In genomic region chr18:35972197-35973000, GRCh38 we compare ENCODE assay signal across 8 cellular contexts.
DNase-seq lines count a peak whose midpoint lies in the region; ATAC-seq and TF ChIP-seq lines count a peak whose summit lies in the region.

TSS of gene RMP24 (plus strand) at chr18:35972679.

- ATAC-seq in GM21619 (IDR thresholded peaks at IDR 0.05; ENCODE audit: unreplicated experiment) (peak; percentile 88), esophagus mucosa (peak; percentile 96)

- no peaks in the 10 kb centered on the region for H3K27me3 ChIP-seq in muscle layer of colon (ENCODE audit: control insufficient read depth in 1 of 2, insufficient read depth in 2 of 2, low read length in 2 of 2)

- peaks cover 19% of the 10 kb centered on the region for H3K36me3 ChIP-seq in muscle layer of colon (ENCODE audit: insufficient read depth, low read length)

- H3K4me1 Mint-ChIP-seq in activated T-cell treated with anti-CD3 and anti-CD28 coated beads, Interleukin-2, amount 50 U/mL, for 24 hours (ENCODE audit: low read depth): peaks cover 58% of the 10 kb centered on the region

- no peaks in the 10 kb centered on the region for H3K27me3 Mint-ChIP-seq in activated T-cell treated with anti-CD3 and anti-CD28 coated beads, Interleukin-2, amount 50 U/mL, for 24 hours

- DNase-seq in DMS153 treated with DMSO at 0.1 percent for 48 hours (lab: John Stamatoyannopoulos, UW; ENCODE audit: unreplicated experiment): peak; percentile 88
- DNase-seq in OCI-M2 (lab: John Stamatoyannopoulos, UW; ENCODE audit: unreplicated experiment): peak; percentile 66
- DNase-seq in activated T-cell treated with anti-CD3 and anti-CD28 coated beads, Interleukin-2, amount 50 U/mL, for 24 hours: peak; percentile 94
- peak; percentile 89 to 90 for DNase-seq in stimulated activated CD8-positive, alpha-beta memory T cell treated with anti-CD3 and anti-CD28 coated beads, Interleukin-7, amount 100 ng/mL, for 1 hour (ENCODE audit: low read depth in 2 of 2)

- H3K9me3 ChIP-seq in muscle layer of colon (ENCODE audit: low read length): no peaks in the 10 kb centered on the region

- TF ChIP-seq EP300 in Ishikawa (IDR thresholded peaks at IDR 0.05; ENCODE audit: borderline replicate concordance): no peak

- peak within 1 kb of the TSS; percentile 94 for H3K27ac Mint-ChIP-seq in activated T-cell treated with anti-CD3 and anti-CD28 coated beads, Interleukin-2, amount 50 U/mL, for 24 hours

- peak within 1 kb of the TSS; percentile 94 for H3K4me3 Mint-ChIP-seq in activated T-cell treated with anti-CD3 and anti-CD28 coated beads, Interleukin-2, amount 50 U/mL, for 24 hours

- H3K27ac ChIP-seq in muscle layer of colon (ENCODE audit: low read depth, low read length): peak within 1 kb of the TSS; percentile 87

- peak within 1 kb of the TSS; percentile 85 to 96 for H3K4me3 ChIP-seq in muscle layer of colon (ENCODE audit: low read depth in 1 of 2, low read length in 2 of 2)

- TF ChIP-seq RAD21 in Ishikawa (IDR thresholded peaks at IDR 0.05; ENCODE audit: low read depth): no peak

- H3K36me3 Mint-ChIP-seq in activated T-cell treated with anti-CD3 and anti-CD28 coated beads, Interleukin-2, amount 50 U/mL, for 24 hours (ENCODE audit: low read depth): peaks cover 52% of the 10 kb centered on the region

- H3K9ac ChIP-seq in muscle layer of colon (ENCODE audit: low read length): peak within 1 kb of the TSS; percentile 92

- peaks cover 22% of the 10 kb centered on the region for H3K4me1 ChIP-seq in muscle layer of colon (ENCODE audit: insufficient read depth, low read length)

- H3K9me3 Mint-ChIP-seq in activated T-cell treated with anti-CD3 and anti-CD28 coated beads, Interleukin-2, amount 50 U/mL, for 24 hours: no peaks in the 10 kb centered on the region

TF ChIP-seq in Ishikawa, 13 proteins besides CTCF, POLR2A, EP300 and RAD21:
- TF ChIP-seq YY1 (IDR thresholded peaks at IDR 0.05; ENCODE audit: low read depth) (no peak), TCF12 (IDR thresholded peaks at IDR 0.05; ENCODE audit: low read depth) (peak; percentile 49; the same call in 1 of the 2 replicates), TAF1 (IDR thresholded peaks at IDR 0.05; ENCODE audit: low read depth) (peak; percentile 92), MAX (IDR thresholded peaks at IDR 0.05) (peak; percentile 63), USF1 (IDR thresholded peaks at IDR 0.05) (peak; percentile 63)

Comparison
In these comparisons a context has a peak if more than half of its experiments do, and no peak if none do; other contexts are left out.
1. Peak in every context shown above with its lines: DNase-seq, ATAC-seq, H3K4me3 ChIP-seq and H3K27ac ChIP-seq.